Comparison of ENCODE assay signal across 9 cellular contexts in genomic region chr2:109284816-109285215, GRCh38.
DNase-seq lines count a peak whose midpoint lies in the region; ATAC-seq and TF ChIP-seq lines count a peak whose summit lies in the region.
"Had no signal": no experiment of that assay in that cellular context is flagged by ENCODE, and none has a peak within 500 bp of the region (broad histone marks: within the 10 kb centered on the region; RNA-seq: fewer than 3 reads in every experiment).

No MANE protein-coding gene starts in this region.

- intact Hi-C loops in CD4-positive, alpha-beta T cell (cut with DNase I, micrococcal nuclease), result no loop called here

- ATAC-seq in CD4-positive, alpha-beta T cell (ENCODE audit: poor library complexity), result no peak

- H3K9me3 Mint-ChIP-seq in immature natural killer cell, result no peaks in the 10 kb centered on the region
- H3K9me3 Mint-ChIP-seq in CD4-positive, alpha-beta T cell, result no peaks in the 10 kb centered on the region

- H4K20me1 ChIP-seq in GM23248 (ENCODE audit: insufficient read depth), result no peaks in the 10 kb centered on the region; the same call in 1 of the 2 replicates

- no peak overlapping the region for H3K4me3 ChIP-seq in GM23248
- no peak overlapping the region for H3K4me3 ChIP-seq in skeletal muscle cell (ENCODE audit: low read depth, low read length)

- H3K4me1 ChIP-seq in GM23248 (ENCODE audit: insufficient read depth), result no peaks in the 10 kb centered on the region

- no peak overlapping the region for H3K27ac Mint-ChIP-seq in immature natural killer cell
- no peak overlapping the region for H3K27ac Mint-ChIP-seq in CD4-positive, alpha-beta T cell

- H3K36me3 ChIP-seq in GM23248 (ENCODE audit: low read depth), result no peaks in the 10 kb centered on the region

- WGBS in GM23248 (ENCODE audit: low coverage in 1 of 2, low lambda C conversion rate in 2 of 2, missing lambda C conversion rate in 2 of 2), 2 experiments, result 39 to 43% methylated on average over 6 to 7 of the region's 7 CpGs

- no peaks in the 10 kb centered on the region for H3K27me3 ChIP-seq in GM23248 (replicated peaks; ENCODE audit: insufficient read depth)
- no peaks in the 10 kb centered on the region for H3K27me3 ChIP-seq in CD4-positive, alpha-beta T cell (ENCODE audit: control insufficient read depth, insufficient read depth, low read length)

- CTCF ChIA-PET in RWPE1 (lab: Yijun Ruan, JAX), result interaction anchor here (1.4 kb wide), 1 partner anchor 225 kb away, joined by 3 read pairs; no protein-coding TSS in a partner anchor
- CTCF ChIA-PET in CD4-positive, alpha-beta T cell (lab: Charles Lee), result no interaction called here

- in situ Hi-C loops in GM23248 (cut with MboI), result no loop called here

- no peak overlapping the region for H2AFZ ChIP-seq in GM23248

- H3K4me3 Mint-ChIP-seq in immature natural killer cell, result no peak overlapping the region
- H3K4me3 Mint-ChIP-seq in CD4-positive, alpha-beta T cell, result no peak overlapping the region

- H3F3A ChIP-seq in GM23248 (ENCODE audit: insufficient read depth), result no peaks in the 10 kb centered on the region

- H3K36me3 Mint-ChIP-seq in immature natural killer cell, result no peaks in the 10 kb centered on the region
- H3K36me3 Mint-ChIP-seq in CD4-positive, alpha-beta T cell (ENCODE audit: low read depth), result no peaks in the 10 kb centered on the region

- no peaks in the 10 kb centered on the region for H3K9me2 ChIP-seq in GM23248 (ENCODE audit: insufficient read depth)

- no peaks in the 10 kb centered on the region for H3K9me3 ChIP-seq in GM23248 (ENCODE audit: low read depth)
- H3K9me3 ChIP-seq in CD4-positive, alpha-beta T cell (ENCODE audit: control insufficient read depth, low read length), result no peaks in the 10 kb centered on the region

- POLR2A ChIA-PET in RWPE1 (lab: Yijun Ruan, JAX; ENCODE audit: low non-redundant PET), result no interaction called here
- POLR2A ChIA-PET in CD4-positive, alpha-beta T cell (lab: Charles Lee), result no interaction called here

- H3K9ac ChIP-seq in GM23248, result no peak overlapping the region

- TF ChIP-seq CTCF in RWPE1 (conservative IDR thresholded peaks at IDR 0.05; ENCODE audit: low read depth), result no peak
- no peak for TF ChIP-seq CTCF in CD4-positive, alpha-beta T cell (IDR thresholded peaks at IDR 0.05)

- H3K27ac ChIP-seq in GM23248, result no peak overlapping the region
- peak overlapping the region; percentile 17; the same call in 1 of the 2 replicates for H3K27ac ChIP-seq in RWPE1
- H3K27ac ChIP-seq in CD4-positive, alpha-beta T cell (ENCODE audit: low read depth, low read length), result no peak overlapping the region

- DNase-seq in GM23248 (peak; percentile 37), RWPE1 (ENCODE audit: low spot score) (no peak), fibroblast of the conjunctiva (ENCODE audit: low read depth) (peak; percentile 35), skeletal muscle cell (ENCODE audit: low read depth) (peak; percentile 68), NCI-H146 (lab: John Stamatoyannopoulos, UW) (no peak), NCI-H2227 treated with DMSO at 0.1 percent for 48 hours (lab: John Stamatoyannopoulos, UW) (no peak), immature natural killer cell (no peak)
- DNase-seq in CD4-positive, alpha-beta T cell, result no peak
- DNase-seq: cortex of kidney had no signal

- no peaks in the 10 kb centered on the region for H3K4me1 Mint-ChIP-seq in immature natural killer cell
- no peaks in the 10 kb centered on the region for H3K4me1 Mint-ChIP-seq in CD4-positive, alpha-beta T cell (ENCODE audit: low read depth)

- no peak overlapping the region for H3K4me2 ChIP-seq in GM23248 (ENCODE audit: unreplicated experiment)

- H3K27me3 Mint-ChIP-seq in immature natural killer cell (ENCODE audit: low read depth in 3 of 3), result peaks cover 0 to 3% (median 3%) of the 10 kb centered on the region in 3 donors
- no peaks in the 10 kb centered on the region for H3K27me3 Mint-ChIP-seq in CD4-positive, alpha-beta T cell

- peaks cover 9% of the 10 kb centered on the region; the same call in 1 of the 2 replicates for H3K79me2 ChIP-seq in GM23248 (ENCODE audit: insufficient read depth)

Comparison
In these comparisons a context has a peak if more than half of its experiments do, and no peak if none do; other contexts are left out.
1. DNase-seq: peak in GM23248 (single experiment), fibroblast of the conjunctiva (single experiment) and skeletal muscle cell (single experiment); none in RWPE1 (single experiment), NCI-H146 (single experiment), NCI-H2227 treated with DMSO at 0.1 percent for 48 hours (single experiment), immature natural killer cell (0 of 3) and CD4-positive, alpha-beta T cell (0 of 10).